In the genomic region with DNA sequence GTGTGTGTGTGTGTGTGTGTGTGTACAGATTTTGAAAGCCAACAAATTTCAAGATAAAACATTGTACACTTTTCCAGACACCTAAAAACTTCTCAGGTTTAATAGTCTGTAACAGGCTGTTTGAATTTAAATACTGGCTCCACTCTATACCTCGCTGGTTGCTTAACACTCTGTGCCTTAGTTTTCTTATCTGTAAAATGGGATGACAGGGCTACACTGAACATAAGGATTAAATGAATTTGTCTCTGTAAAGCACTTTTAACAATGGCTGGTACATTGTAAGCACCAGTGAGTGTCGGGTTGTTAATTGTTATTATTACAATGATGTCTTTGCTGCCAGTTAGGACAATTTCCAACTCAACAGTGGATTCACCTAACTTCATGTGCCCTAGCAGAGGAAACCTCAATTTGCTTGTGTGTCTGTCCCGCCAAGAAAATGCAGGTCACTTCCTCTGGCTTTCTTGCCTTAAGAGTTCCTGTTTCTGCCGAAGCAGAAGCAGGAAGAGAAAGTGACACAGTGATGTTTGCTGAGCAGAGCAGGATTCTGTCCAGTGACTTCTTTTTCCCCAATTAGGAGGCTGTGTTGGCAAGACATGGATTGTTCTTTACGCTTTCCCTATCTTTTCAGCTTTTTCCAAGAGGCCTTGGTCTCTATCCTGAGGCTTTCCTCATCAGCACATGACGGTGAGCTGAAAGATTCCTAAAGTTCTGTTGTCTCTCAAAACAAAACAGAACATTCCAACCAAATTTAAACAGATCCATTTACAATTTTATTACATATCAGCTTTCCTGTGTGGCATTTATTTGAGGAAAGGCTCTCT, we compare ENCODE assay signal across 1 cellular context.
TF ChIP-seq lines count a peak whose summit lies in the region.

No MANE protein-coding gene starts in this region.

TF ChIP-seq in K562, 482 proteins besides CTCF, POLR2A, EP300 and RAD21 (continued from another document):
- TF ChIP-seq, protein P1, sequence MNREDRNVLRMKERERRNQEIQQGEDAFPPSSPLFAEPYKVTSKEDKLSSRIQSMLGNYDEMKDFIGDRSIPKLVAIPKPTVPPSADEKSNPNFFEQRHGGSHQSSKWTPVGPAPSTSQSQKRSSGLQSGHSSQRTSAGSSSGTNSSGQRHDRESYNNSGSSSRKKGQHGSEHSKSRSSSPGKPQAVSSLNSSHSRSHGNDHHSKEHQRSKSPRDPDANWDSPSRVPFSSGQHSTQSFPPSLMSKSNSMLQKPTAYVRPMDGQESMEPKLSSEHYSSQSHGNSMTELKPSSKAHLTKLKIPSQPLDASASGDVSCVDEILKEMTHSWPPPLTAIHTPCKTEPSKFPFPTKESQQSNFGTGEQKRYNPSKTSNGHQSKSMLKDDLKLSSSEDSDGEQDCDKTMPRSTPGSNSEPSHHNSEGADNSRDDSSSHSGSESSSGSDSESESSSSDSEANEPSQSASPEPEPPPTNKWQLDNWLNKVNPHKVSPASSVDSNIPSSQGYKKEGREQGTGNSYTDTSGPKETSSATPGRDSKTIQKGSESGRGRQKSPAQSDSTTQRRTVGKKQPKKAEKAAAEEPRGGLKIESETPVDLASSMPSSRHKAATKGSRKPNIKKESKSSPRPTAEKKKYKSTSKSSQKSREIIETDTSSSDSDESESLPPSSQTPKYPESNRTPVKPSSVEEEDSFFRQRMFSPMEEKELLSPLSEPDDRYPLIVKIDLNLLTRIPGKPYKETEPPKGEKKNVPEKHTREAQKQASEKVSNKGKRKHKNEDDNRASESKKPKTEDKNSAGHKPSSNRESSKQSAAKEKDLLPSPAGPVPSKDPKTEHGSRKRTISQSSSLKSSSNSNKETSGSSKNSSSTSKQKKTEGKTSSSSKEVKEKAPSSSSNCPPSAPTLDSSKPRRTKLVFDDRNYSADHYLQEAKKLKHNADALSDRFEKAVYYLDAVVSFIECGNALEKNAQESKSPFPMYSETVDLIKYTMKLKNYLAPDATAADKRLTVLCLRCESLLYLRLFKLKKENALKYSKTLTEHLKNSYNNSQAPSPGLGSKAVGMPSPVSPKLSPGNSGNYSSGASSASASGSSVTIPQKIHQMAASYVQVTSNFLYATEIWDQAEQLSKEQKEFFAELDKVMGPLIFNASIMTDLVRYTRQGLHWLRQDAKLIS (CRISPR knock-in tag; IDR thresholded peaks at IDR 0.05) = 0 out of 2 replicates have a peak, but pooled peaks have one; percentile 33
- TF ChIP-seq KAT2B (IDR thresholded peaks at IDR 0.05; ENCODE audit: low read depth, low read length) (no peak), CBX1 (IDR thresholded peaks at IDR 0.05; ENCODE audit: low read depth) (peak; percentile 68; the same call in 1 of the 2 replicates), CTBP1 (IDR thresholded peaks at IDR 0.05; ENCODE audit: borderline replicate concordance) (peak; percentile 19; the same call in 1 of the 2 replicates), GATAD2B (IDR thresholded peaks at IDR 0.05; ENCODE audit: borderline replicate concordance) (no peak), GABPA (tag; conservative IDR thresholded peaks at IDR 0.05; ENCODE audit: low read depth) (0 out of 2 replicates have a peak, but pooled peaks have one; percentile 34), ZNF445 (CRISPR knock-in tag; IDR thresholded peaks at IDR 0.05; ENCODE audit: low read depth) (no peak), CEBPB (tag; IDR thresholded peaks at IDR 0.05) (no peak), MCM5 (IDR thresholded peaks at IDR 0.05; ENCODE audit: low read depth) (no peak), NFE2L1 (tag; IDR thresholded peaks at IDR 0.05; ENCODE audit: borderline replicate concordance, low read depth) (no peak), ZNF24 (IDR thresholded peaks at IDR 0.05) (0 out of 2 replicates have a peak, but pooled peaks have one; percentile 9), HDAC2 (IDR thresholded peaks at IDR 0.05) (peak; percentile 25; the same call in 1 of the 2 replicates), ZBTB17 (CRISPR knock-in tag; IDR thresholded peaks at IDR 0.05) (0 out of 2 replicates have a peak, but pooled peaks have one; percentile 31), RBM25 (IDR thresholded peaks at IDR 0.05; ENCODE audit: low read depth, low read length, severe bottlenecking) (peak; percentile 93), ADNP (tag; IDR thresholded peaks at IDR 0.05) (peak; percentile 76; the same call in 1 of the 2 replicates), SRSF7 (optimal IDR thresholded peaks at IDR 0.05; ENCODE audit: low read depth, low read length) (no peak)
- TF ChIP-seq, protein P2, sequence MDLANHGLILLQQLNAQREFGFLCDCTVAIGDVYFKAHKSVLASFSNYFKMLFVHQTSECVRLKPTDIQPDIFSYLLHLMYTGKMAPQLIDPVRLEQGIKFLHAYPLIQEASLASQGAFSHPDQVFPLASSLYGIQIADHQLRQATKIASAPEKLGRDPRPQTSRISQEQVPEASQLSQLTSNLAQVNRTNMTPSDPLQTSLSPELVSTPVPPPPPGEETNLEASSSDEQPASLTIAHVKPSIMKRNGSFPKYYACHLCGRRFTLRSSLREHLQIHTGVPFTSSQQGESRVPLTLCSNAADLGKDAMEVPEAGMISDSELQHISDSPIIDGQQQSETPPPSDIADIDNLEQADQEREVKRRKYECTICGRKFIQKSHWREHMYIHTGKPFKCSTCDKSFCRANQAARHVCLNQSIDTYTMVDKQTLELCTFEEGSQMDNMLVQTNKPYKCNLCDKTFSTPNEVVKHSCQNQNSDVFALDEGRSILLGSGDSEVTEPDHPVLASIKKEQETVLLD (IDR thresholded peaks at IDR 0.05) = no peak
- TF ChIP-seq, protein P3, sequence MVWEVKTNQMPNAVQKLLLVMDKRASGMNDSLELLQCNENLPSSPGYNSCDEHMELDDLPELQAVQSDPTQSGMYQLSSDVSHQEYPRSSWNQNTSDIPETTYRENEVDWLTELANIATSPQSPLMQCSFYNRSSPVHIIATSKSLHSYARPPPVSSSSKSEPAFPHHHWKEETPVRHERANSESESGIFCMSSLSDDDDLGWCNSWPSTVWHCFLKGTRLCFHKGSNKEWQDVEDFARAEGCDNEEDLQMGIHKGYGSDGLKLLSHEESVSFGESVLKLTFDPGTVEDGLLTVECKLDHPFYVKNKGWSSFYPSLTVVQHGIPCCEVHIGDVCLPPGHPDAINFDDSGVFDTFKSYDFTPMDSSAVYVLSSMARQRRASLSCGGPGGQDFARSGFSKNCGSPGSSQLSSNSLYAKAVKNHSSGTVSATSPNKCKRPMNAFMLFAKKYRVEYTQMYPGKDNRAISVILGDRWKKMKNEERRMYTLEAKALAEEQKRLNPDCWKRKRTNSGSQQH (CRISPR knock-in tag; IDR thresholded peaks at IDR 0.05) = no peak
- TF ChIP-seq, protein P4, sequence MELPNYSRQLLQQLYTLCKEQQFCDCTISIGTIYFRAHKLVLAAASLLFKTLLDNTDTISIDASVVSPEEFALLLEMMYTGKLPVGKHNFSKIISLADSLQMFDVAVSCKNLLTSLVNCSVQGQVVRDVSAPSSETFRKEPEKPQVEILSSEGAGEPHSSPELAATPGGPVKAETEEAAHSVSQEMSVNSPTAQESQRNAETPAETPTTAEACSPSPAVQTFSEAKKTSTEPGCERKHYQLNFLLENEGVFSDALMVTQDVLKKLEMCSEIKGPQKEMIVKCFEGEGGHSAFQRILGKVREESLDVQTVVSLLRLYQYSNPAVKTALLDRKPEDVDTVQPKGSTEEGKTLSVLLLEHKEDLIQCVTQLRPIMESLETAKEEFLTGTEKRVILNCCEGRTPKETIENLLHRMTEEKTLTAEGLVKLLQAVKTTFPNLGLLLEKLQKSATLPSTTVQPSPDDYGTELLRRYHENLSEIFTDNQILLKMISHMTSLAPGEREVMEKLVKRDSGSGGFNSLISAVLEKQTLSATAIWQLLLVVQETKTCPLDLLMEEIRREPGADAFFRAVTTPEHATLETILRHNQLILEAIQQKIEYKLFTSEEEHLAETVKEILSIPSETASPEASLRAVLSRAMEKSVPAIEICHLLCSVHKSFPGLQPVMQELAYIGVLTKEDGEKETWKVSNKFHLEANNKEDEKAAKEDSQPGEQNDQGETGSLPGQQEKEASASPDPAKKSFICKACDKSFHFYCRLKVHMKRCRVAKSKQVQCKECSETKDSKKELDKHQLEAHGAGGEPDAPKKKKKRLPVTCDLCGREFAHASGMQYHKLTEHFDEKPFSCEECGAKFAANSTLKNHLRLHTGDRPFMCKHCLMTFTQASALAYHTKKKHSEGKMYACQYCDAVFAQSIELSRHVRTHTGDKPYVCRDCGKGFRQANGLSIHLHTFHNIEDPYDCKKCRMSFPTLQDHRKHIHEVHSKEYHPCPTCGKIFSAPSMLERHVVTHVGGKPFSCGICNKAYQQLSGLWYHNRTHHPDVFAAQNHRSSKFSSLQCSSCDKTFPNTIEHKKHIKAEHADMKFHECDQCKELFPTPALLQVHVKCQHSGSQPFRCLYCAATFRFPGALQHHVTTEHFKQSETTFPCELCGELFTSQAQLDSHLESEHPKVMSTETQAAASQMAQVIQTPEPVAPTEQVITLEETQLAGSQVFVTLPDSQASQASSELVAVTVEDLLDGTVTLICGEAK (IDR thresholded peaks at IDR 0.05) = peak; percentile 38; the same call in 1 of the 2 replicates
- TF ChIP-seq, protein P4 (CRISPR knock-in tag; IDR thresholded peaks at IDR 0.05) = no peak
- TF ChIP-seq, protein P5, sequence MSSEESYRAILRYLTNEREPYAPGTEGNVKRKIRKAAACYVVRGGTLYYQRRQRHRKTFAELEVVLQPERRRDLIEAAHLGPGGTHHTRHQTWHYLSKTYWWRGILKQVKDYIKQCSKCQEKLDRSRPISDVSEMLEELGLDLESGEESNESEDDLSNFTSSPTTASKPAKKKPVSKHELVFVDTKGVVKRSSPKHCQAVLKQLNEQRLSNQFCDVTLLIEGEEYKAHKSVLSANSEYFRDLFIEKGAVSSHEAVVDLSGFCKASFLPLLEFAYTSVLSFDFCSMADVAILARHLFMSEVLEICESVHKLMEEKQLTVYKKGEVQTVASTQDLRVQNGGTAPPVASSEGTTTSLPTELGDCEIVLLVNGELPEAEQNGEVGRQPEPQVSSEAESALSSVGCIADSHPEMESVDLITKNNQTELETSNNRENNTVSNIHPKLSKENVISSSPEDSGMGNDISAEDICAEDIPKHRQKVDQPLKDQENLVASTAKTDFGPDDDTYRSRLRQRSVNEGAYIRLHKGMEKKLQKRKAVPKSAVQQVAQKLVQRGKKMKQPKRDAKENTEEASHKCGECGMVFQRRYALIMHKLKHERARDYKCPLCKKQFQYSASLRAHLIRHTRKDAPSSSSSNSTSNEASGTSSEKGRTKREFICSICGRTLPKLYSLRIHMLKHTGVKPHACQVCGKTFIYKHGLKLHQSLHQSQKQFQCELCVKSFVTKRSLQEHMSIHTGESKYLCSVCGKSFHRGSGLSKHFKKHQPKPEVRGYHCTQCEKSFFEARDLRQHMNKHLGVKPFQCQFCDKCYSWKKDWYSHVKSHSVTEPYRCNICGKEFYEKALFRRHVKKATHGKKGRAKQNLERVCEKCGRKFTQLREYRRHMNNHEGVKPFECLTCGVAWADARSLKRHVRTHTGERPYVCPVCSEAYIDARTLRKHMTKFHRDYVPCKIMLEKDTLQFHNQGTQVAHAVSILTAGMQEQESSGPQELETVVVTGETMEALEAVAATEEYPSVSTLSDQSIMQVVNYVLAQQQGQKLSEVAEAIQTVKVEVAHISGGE (CRISPR knock-in tag; IDR thresholded peaks at IDR 0.05) = 0 out of 6 replicates have a peak, but pooled peaks of 1 of the 3 experiments have one; percentile 33
- TF ChIP-seq, protein P6, sequence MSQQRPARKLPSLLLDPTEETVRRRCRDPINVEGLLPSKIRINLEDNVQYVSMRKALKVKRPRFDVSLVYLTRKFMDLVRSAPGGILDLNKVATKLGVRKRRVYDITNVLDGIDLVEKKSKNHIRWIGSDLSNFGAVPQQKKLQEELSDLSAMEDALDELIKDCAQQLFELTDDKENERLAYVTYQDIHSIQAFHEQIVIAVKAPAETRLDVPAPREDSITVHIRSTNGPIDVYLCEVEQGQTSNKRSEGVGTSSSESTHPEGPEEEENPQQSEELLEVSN (IDR thresholded peaks at IDR 0.05; ENCODE audit: borderline replicate concordance in 1 of 2, extremely low read depth in 1 of 2, insufficient read depth in 1 of 2, insufficient read length in 1 of 2, low read depth in 1 of 2, low read length in 1 of 2, poor library complexity in 1 of 2, severe bottlenecking in 1 of 2) = peak; percentile 27 to 70
TF ChIP-seq in K562: peak in this region for 15.
